ENCODE assay signal across 8 cellular contexts in genomic region chr11:2697871-2698270, GRCh38. TPM values are rescaled to one million over a fixed set of nuclear protein-coding genes. Genes with fewer than 3 reads are reported as not detected.
A peak's percentile ranks its signal among the peaks of the same experiment; 100 is the strongest.
DNase-seq lines count a peak whose midpoint lies in the region; ATAC-seq, FAIRE-seq and TF ChIP-seq lines count a peak whose summit lies in the region.

No MANE protein-coding gene starts in this region.

- H3K9me3 Mint-ChIP-seq in CD14-positive monocyte: peaks cover 8 to 12% (median 11%) of the 10 kb centered on the region in 7 donors

- H4K8ac ChIP-seq in mesenchymal stem cell (ENCODE audit: low read length): no peak overlapping the region

- TF ChIP-seq CTCF in A673 (conservative IDR thresholded peaks at IDR 0.05; ENCODE audit: low read depth, low read length): no peak
- TF ChIP-seq CTCF in mammary epithelial cell (conservative IDR thresholded peaks at IDR 0.05 in 1 of 2, IDR thresholded peaks at IDR 0.05 in 1 of 2; ENCODE audit: extremely low read depth in 1 of 2, insufficient read depth in 1 of 2, low read depth in 1 of 2, low read length in 2 of 2): no peak
- no peak for TF ChIP-seq CTCF in CD14-positive monocyte (IDR thresholded peaks at IDR 0.05)

- no peak overlapping the region for H3K27ac Mint-ChIP-seq in CD14-positive monocyte

- no peak overlapping the region for H2BK12ac ChIP-seq in mesenchymal stem cell (ENCODE audit: low read length in 2 of 2)

- no peak overlapping the region for H3K18ac ChIP-seq in mesenchymal stem cell (ENCODE audit: low read depth in 1 of 2, low read length in 2 of 2)

- no peaks in the 10 kb centered on the region for H3K9me3 ChIP-seq in A673 (ENCODE audit: low read depth, low read length, poor library complexity, severe bottlenecking)
- no peaks in the 10 kb centered on the region for H3K9me3 ChIP-seq in HUES48 (ENCODE audit: control insufficient read depth, insufficient read depth, low read length)
- H3K9me3 ChIP-seq in mammary epithelial cell (replicated peaks; ENCODE audit: insufficient read depth, low read length): no peaks in the 10 kb centered on the region
- H3K9me3 ChIP-seq in mesenchymal stem cell (ENCODE audit: control insufficient read depth, low read length): no peaks in the 10 kb centered on the region

- in situ Hi-C loops in mammary epithelial cell (cut with MboI; ENCODE audit: low sequenced_read_pairs in 2 of 2): loop anchor here in 1 of 2 donors (10.0 kb wide), 1 partner anchor 177 kb away; no protein-coding TSS in a partner anchor

- intact Hi-C loops in A673 (cut with micrococcal nuclease; ENCODE audit: unreplicated experiment) (no loop called here), mammary epithelial cell (cut with micrococcal nuclease) (no loop called here), CD14-positive monocyte (cut with micrococcal nuclease) (loop anchor here in 1 of 2 donors (10.0 kb wide), 1 partner anchor 187 kb away; the partner anchor contains the start of gene CDKN1C)

- H3K27ac ChIP-seq in A673 (ENCODE audit: low read depth, low read length, poor library complexity, severe bottlenecking) (no peak overlapping the region), HUES48 (ENCODE audit: low read depth, low read length) (no peak overlapping the region), mammary epithelial cell (ENCODE audit: insufficient read depth, low read depth, low read length) (no peak overlapping the region), mesenchymal stem cell (ENCODE audit: low read length, poor library complexity, severe bottlenecking) (no peak overlapping the region)

- peaks cover 3 to 7% (median 5%) of the 10 kb centered on the region in 3 donors for H3K27me3 Mint-ChIP-seq in CD14-positive monocyte (ENCODE audit: low read depth in 3 of 3)

- H3K4me3 Mint-ChIP-seq in CD14-positive monocyte: peak overlapping the region in 1 of 2 donors; percentile 85

- H2AK5ac ChIP-seq in mesenchymal stem cell (ENCODE audit: low read length, severe bottlenecking): no peak overlapping the region

- no peaks in the 10 kb centered on the region for H3K27me3 ChIP-seq in A673 (replicated peaks; ENCODE audit: insufficient read depth, low read depth, low read length, poor library complexity)
- H3K27me3 ChIP-seq in HUES48 (ENCODE audit: control insufficient read depth, insufficient read depth, low read length): peaks cover 19% of the 10 kb centered on the region
- H3K27me3 ChIP-seq in mammary epithelial cell (ENCODE audit: insufficient read depth, low read length): no peaks in the 10 kb centered on the region
- peaks cover 0 to 9% of the 10 kb centered on the region in 2 experiments for H3K27me3 ChIP-seq in mesenchymal stem cell (ENCODE audit: control insufficient read depth in 1 of 2, insufficient read depth in 1 of 2, low read length in 2 of 2)

- H3K4me2 ChIP-seq in mammary epithelial cell (ENCODE audit: insufficient read depth, low read depth, low read length): peak overlapping the region; percentile 73
- H3K4me2 ChIP-seq in mesenchymal stem cell (ENCODE audit: low read length, poor library complexity, severe bottlenecking): peak overlapping the region; percentile 4

- peaks cover 63% of the 10 kb centered on the region for H3K79me2 ChIP-seq in mammary epithelial cell (ENCODE audit: insufficient read depth, low read length)

- DNase-seq in A673 (ENCODE audit: low spot score) (no peak), mammary epithelial cell (peak; percentile 17), mesenchymal stem cell (no peak), CD14-positive monocyte (ENCODE audit: low spot score) (no peak), CD1c-positive myeloid dendritic cell (ENCODE audit: extremely low spot score) (no peak), H54 (ENCODE audit: insufficient read length, low spot score) (no peak)

- no peak overlapping the region for H4K91ac ChIP-seq in mesenchymal stem cell (ENCODE audit: low read length)

- H2BK5ac ChIP-seq in mesenchymal stem cell (ENCODE audit: low read depth, low read length, poor library complexity, severe bottlenecking): no peak overlapping the region

- 9% methylated on average over 1 of the region's 1 CpG for WGBS in mammary epithelial cell (ENCODE audit: low coverage, missing lambda C conversion rate)
- WGBS in mesenchymal stem cell: 83% methylated on average over 1 of the region's 1 CpG

- no peak overlapping the region for H3K23ac ChIP-seq in mesenchymal stem cell (ENCODE audit: low read length in 2 of 2)

- POLR2A ChIA-PET in A673 (lab: Charles Lee; ENCODE audit: low non-redundant PET): no interaction called here

- CTCF ChIA-PET in A673 (lab: Charles Lee) (no interaction called here), mammary epithelial cell (lab: Charles Lee; ENCODE audit: low non-redundant PET) (no interaction called here)

- no peaks in the 10 kb centered on the region for H3K36me3 ChIP-seq in A673 (ENCODE audit: insufficient read depth, low read length, poor library complexity, severe bottlenecking)
- H3K36me3 ChIP-seq in HUES48 (ENCODE audit: control insufficient read depth, insufficient read depth, low read length): no peaks in the 10 kb centered on the region
- no peaks in the 10 kb centered on the region for H3K36me3 ChIP-seq in mammary epithelial cell (ENCODE audit: insufficient read depth, low read length)
- H3K36me3 ChIP-seq in mesenchymal stem cell (ENCODE audit: control insufficient read depth in 1 of 2, insufficient read depth in 2 of 2, low read depth in 1 of 2, low read length in 2 of 2): peaks cover 0 to 11% of the 10 kb centered on the region in 2 experiments

- no peak for ATAC-seq in GM21515 (IDR thresholded peaks at IDR 0.05; ENCODE audit: unreplicated experiment)

- no peaks in the 10 kb centered on the region for H4K20me1 ChIP-seq in mammary epithelial cell (ENCODE audit: insufficient read depth, low read length)

- no peak overlapping the region for H2BK120ac ChIP-seq in mesenchymal stem cell (ENCODE audit: low read depth, low read length)

- no peak overlapping the region for H3K9ac ChIP-seq in HUES48 (ENCODE audit: low read depth, low read length)
- H3K9ac ChIP-seq in mammary epithelial cell (ENCODE audit: insufficient read depth, low read length): no peak overlapping the region
- H3K9ac ChIP-seq in mesenchymal stem cell (ENCODE audit: low read length): peak overlapping the region; percentile 91

- no peak overlapping the region for H3K14ac ChIP-seq in mesenchymal stem cell (ENCODE audit: low read length in 2 of 2)

- no peaks in the 10 kb centered on the region for H3K79me1 ChIP-seq in mesenchymal stem cell (replicated peaks; ENCODE audit: low read length, poor library complexity, severe bottlenecking)

- no peak for FAIRE-seq in H54 (lab: Jason Lieb, UNC)

- BruUV-seq in A673 (replicated peaks; lab: Mats Ljungman, UMichigan) (TSS peak; percentile 53), mammary epithelial cell (replicated peaks; lab: Mats Ljungman, UMichigan) (no TSS peak)

- H3K4me3 ChIP-seq in A673 (ENCODE audit: low read depth, low read length, poor library complexity, severe bottlenecking): peak overlapping the region; percentile 96
- peak overlapping the region; percentile 69 for H3K4me3 ChIP-seq in HUES48 (ENCODE audit: low read depth, low read length)
- peak overlapping the region in 2 of 3 experiments; percentile 50 to 78 for H3K4me3 ChIP-seq in mammary epithelial cell (replicated peaks in 1 of 3; ENCODE audit: insufficient read depth in 1 of 3, low read depth in 2 of 3, low read length in 3 of 3)
- H3K4me3 ChIP-seq in mesenchymal stem cell (ENCODE audit: insufficient read depth in 1 of 2, low read depth in 1 of 2, low read length in 2 of 2): peak overlapping the region in 1 of 2 experiments; percentile 86

- H2BK15ac ChIP-seq in mesenchymal stem cell (ENCODE audit: low read depth, poor library complexity, severe bottlenecking): no peak overlapping the region

- no peak overlapping the region for H3K4ac ChIP-seq in mesenchymal stem cell (ENCODE audit: low read depth in 1 of 2, low read length in 2 of 2)

- TF ChIP-seq POLR2A in H54 (IDR thresholded peaks at IDR 0.05; ENCODE audit: low read depth, low read length): no peak

- peaks cover 28% of the 10 kb centered on the region for H3K4me1 Mint-ChIP-seq in CD14-positive monocyte

- no peak overlapping the region for H2AFZ ChIP-seq in mammary epithelial cell (ENCODE audit: low read depth, low read length)
- no peak overlapping the region for H2AFZ ChIP-seq in mesenchymal stem cell (ENCODE audit: low read depth, low read length)

- dilution Hi-C loops in mammary epithelial cell (cut with HindIII; ENCODE audit: low sequenced_read_pairs): no loop called here

- peaks cover 36% of the 10 kb centered on the region in 2 donors for H3K36me3 Mint-ChIP-seq in CD14-positive monocyte

- H3K4me1 ChIP-seq in A673 (ENCODE audit: insufficient read depth, low read length, poor library complexity, severe bottlenecking) (peaks cover 15% of the 10 kb centered on the region), HUES48 (ENCODE audit: control insufficient read depth, insufficient read depth, low read length) (peaks cover 64% of the 10 kb centered on the region), mammary epithelial cell (ENCODE audit: insufficient read depth, low read length) (no peaks in the 10 kb centered on the region), mesenchymal stem cell (ENCODE audit: control insufficient read depth, insufficient read depth, low read depth, low read length) (peaks cover 33% of the 10 kb centered on the region)

RNA-seq across cellular contexts. Expression of gene KCNQ1OT1, which starts 1.9 kb away (rescaled TPM):
- 4.0 and 4.1 TPM in 2 replicates for total RNA-seq in A673 (2021)
- 1 to 10 TPM in 1 of 2 donors, under 1 TPM in 1; 0.82 to 1.0 TPM for total RNA-seq in mammary epithelial cell
- 0.01 TPM for polyA plus RNA-seq in mammary epithelial cell
- polyA minus RNA-seq in mammary epithelial cell: 0.67 TPM
- 0.08 TPM for polyA plus RNA-seq in mesenchymal stem cell (2013, experiment 1 of 2)
- polyA plus RNA-seq in mesenchymal stem cell (2013, experiment 2 of 2): 0.05 TPM
- polyA plus RNA-seq in CD14-positive monocyte: under 1 TPM; 0.01 to 0.03 TPM
